13 cellular contexts compared by ENCODE assay signal in genomic region chr5:68279960-68280359, GRCh38.
DNase-seq lines count a peak whose midpoint lies in the region; ATAC-seq and TF ChIP-seq lines count a peak whose summit lies in the region.
"Had no signal": no experiment of that assay in that cellular context is flagged by ENCODE, and none has a peak within 500 bp of the region (broad histone marks: within the 10 kb centered on the region; RNA-seq: fewer than 3 reads in every experiment).

No MANE protein-coding gene starts in this region.

- H3K4me3 Mint-ChIP-seq in activated naive CD4-positive, alpha-beta T cell treated with anti-CD3 and anti-CD28 coated beads, Interleukin-2, amount 50 U/mL, for 24 hours = peak overlapping the region; percentile 89

- TF ChIP-seq CTCF in spleen (IDR thresholded peaks at IDR 0.05 in 8 of 11, conservative IDR thresholded peaks at IDR 0.05 in 3 of 11) = no peak

- H3K27ac ChIP-seq in spleen = peak overlapping the region; percentile 59 to 89 (median 70)
- H3K27ac ChIP-seq: 22Rv1, prostate gland, SJCRH30 had no signal

- H3K36me3 ChIP-seq in spleen = peaks cover 3 to 100% (median 60%) of the 10 kb centered on the region in 6 donors

- H3K4me1 ChIP-seq in spleen = peaks cover 0 to 82% (median 28%) of the 10 kb centered on the region in 6 donors
- H3K4me1 ChIP-seq: prostate gland, SJCRH30 had no signal

- H3K9me3 ChIP-seq in spleen = no peaks in the 10 kb centered on the region
- H3K9me3 ChIP-seq: prostate gland, SJCRH30 had no signal

- 62 to 75% (median 71%) methylated on average over 3 of the region's 3 CpGs for WGBS in spleen, 5 donors

- H3K36me3 Mint-ChIP-seq in activated naive CD4-positive, alpha-beta T cell treated with anti-CD3 and anti-CD28 coated beads, Interleukin-2, amount 50 U/mL, for 24 hours = peaks cover 33% of the 10 kb centered on the region

- DNase-seq in NK-92 treated with Interleukin-12 subunit alpha and Interleukin-12 subunit beta, amount 100 ng/mL, for 24 hours (lab: John Stamatoyannopoulos, UW) = peak; percentile 22
- DNase-seq in NK-92 (lab: John Stamatoyannopoulos, UW; ENCODE audit: unreplicated experiment) = no peak
- DNase-seq in T-helper 1 cell = peak in 4 of 5 donors; percentile 15 to 91 (median 45)
- DNase-seq in spleen = no peak
- no peak for DNase-seq in EL
- DNase-seq: NCI-H187, SJCRH30, substantia nigra had no signal

- intact Hi-C loops in spleen (cut with DNase I; ENCODE audit: low total_unique reads) = no loop called here

- peak overlapping the region; percentile 92 for H3K27ac Mint-ChIP-seq in activated naive CD4-positive, alpha-beta T cell treated with anti-CD3 and anti-CD28 coated beads, Interleukin-2, amount 50 U/mL, for 24 hours

- H3K27me3 ChIP-seq in spleen (replicated peaks in 1 of 7) = no peaks in the 10 kb centered on the region
- H3K27me3 ChIP-seq: SJCRH30 had no signal

- peak overlapping the region in 5 of 8 donors; percentile 8 to 73 (median 25) for H3K4me3 ChIP-seq in spleen
- H3K4me3 ChIP-seq: prostate gland, SJCRH30 had no signal

- ATAC-seq in HG03432 (IDR thresholded peaks at IDR 0.05; ENCODE audit: unreplicated experiment) (no peak), GM19351 (IDR thresholded peaks at IDR 0.05; ENCODE audit: unreplicated experiment) (no peak)

- H3K4me1 Mint-ChIP-seq in activated naive CD4-positive, alpha-beta T cell treated with anti-CD3 and anti-CD28 coated beads, Interleukin-2, amount 50 U/mL, for 24 hours = peaks cover 94% of the 10 kb centered on the region

- TF ChIP-seq POLR2A in spleen (IDR thresholded peaks at IDR 0.05) = no peak

- no peaks in the 10 kb centered on the region for H3K27me3 Mint-ChIP-seq in activated naive CD4-positive, alpha-beta T cell treated with anti-CD3 and anti-CD28 coated beads, Interleukin-2, amount 50 U/mL, for 24 hours

- H3K9me3 Mint-ChIP-seq in activated naive CD4-positive, alpha-beta T cell treated with anti-CD3 and anti-CD28 coated beads, Interleukin-2, amount 50 U/mL, for 24 hours = no peaks in the 10 kb centered on the region

Comparison
In these comparisons a context has a peak if more than half of its experiments do, and no peak if none do; other contexts are left out.
1. DNase-seq: peak in NK-92 treated with Interleukin-12 subunit alpha and Interleukin-12 subunit beta, amount 100 ng/mL, for 24 hours (single experiment) and T-helper 1 cell (4 of 5); none in NK-92 (single experiment), spleen (single experiment) and EL (single experiment).